ENCODE assay signal across 8 cellular contexts in genomic region chr1:9823943-9824701, GRCh38. TPM values are rescaled to one million over a fixed set of nuclear protein-coding genes. Genes with fewer than 3 reads are reported as not detected.
DNase-seq lines count a peak whose midpoint lies in the region; ATAC-seq and TF ChIP-seq lines count a peak whose summit lies in the region.

CLSTN1 (minus strand) TSS chr1:9823965; CDS start chr1:9823733, 232 bp downstream.

- CTCF ChIA-PET in AG04449 (lab: Yijun Ruan, JAX): no interaction called here

- H3F3A ChIP-seq in OCI-LY1 (ENCODE audit: insufficient read depth, low read length): 0 out of 2 replicates have a peak, but pooled peaks cover 9% of the 10 kb centered on the region

- no peaks in the 10 kb centered on the region for H3K9me2 ChIP-seq in OCI-LY1 (ENCODE audit: low read depth, low read length)

- no peaks in the 10 kb centered on the region for H3K27me3 ChIP-seq in OCI-LY1 (ENCODE audit: insufficient read depth, low read length)
- H3K27me3 ChIP-seq in mononuclear cell (ENCODE audit: insufficient read depth, low read length): no peaks in the 10 kb centered on the region

- no peak for TF ChIP-seq CTCF in AG04449 (IDR thresholded peaks at IDR 0.05; ENCODE audit: insufficient read depth, low read length, missing control alignments)
- no peak for TF ChIP-seq CTCF in OCI-LY1 (IDR thresholded peaks at IDR 0.05; ENCODE audit: low read length)
- no peak for TF ChIP-seq CTCF in epithelial cell of esophagus (IDR thresholded peaks at IDR 0.05; ENCODE audit: insufficient read depth, low read depth, low read length, missing control alignments)

- H3K9ac ChIP-seq in OCI-LY1 (ENCODE audit: low read length): peak within 1 kb of the TSS; percentile 98

- POLR2A ChIA-PET in AG04449 (lab: Yijun Ruan, JAX): no interaction called here

- peaks cover 43% of the 10 kb centered on the region for H3K79me2 ChIP-seq in OCI-LY1 (ENCODE audit: insufficient read depth, low read length)

- peaks cover 18% of the 10 kb centered on the region for H3K36me3 ChIP-seq in OCI-LY1 (ENCODE audit: insufficient read depth, low read length)

- peak within 1 kb of the TSS; percentile 93 for H3K4me3 ChIP-seq in AG04449 (ENCODE audit: low read depth, low read length)
- peak within 1 kb of the TSS; percentile 99 for H3K4me3 ChIP-seq in OCI-LY1 (ENCODE audit: low read depth, low read length, poor library complexity, severe bottlenecking)
- peak within 1 kb of the TSS; percentile 82 for H3K4me3 ChIP-seq in epithelial cell of esophagus (ENCODE audit: low read length)
- peak within 1 kb of the TSS; percentile 66 for H3K4me3 ChIP-seq in mononuclear cell (ENCODE audit: low read length)

- peak; percentile 43 for ATAC-seq in GM19043 (IDR thresholded peaks at IDR 0.05; ENCODE audit: low read depth, unreplicated experiment)

- peak within 1 kb of the TSS; percentile 85 for H3K4me2 ChIP-seq in OCI-LY1 (ENCODE audit: low read length)

- no peak for DNase-seq in AG04449 (ENCODE audit: low read depth, low spot score)
- peak; percentile 90 for DNase-seq in HK-2 (ENCODE audit: unreplicated experiment)
- DNase-seq in activated T-cell treated with anti-CD3 and anti-CD28 coated beads for 24 hours (ENCODE audit: low read depth): peak; percentile 86
- DNase-seq in epithelial cell of esophagus (ENCODE audit: low read depth): peak; percentile 92
- peak; percentile 82 to 86 for DNase-seq in stimulated activated CD8-positive, alpha-beta memory T cell treated with anti-CD3 and anti-CD28 coated beads, Interleukin-2, amount 100 ng/mL, for 1 hour (ENCODE audit: low read depth in 2 of 2)

- no peaks in the 10 kb centered on the region for H4K20me1 ChIP-seq in OCI-LY1 (ENCODE audit: insufficient read depth, low read length)

- H3K27ac ChIP-seq in OCI-LY1 (ENCODE audit: low read depth, low read length, poor library complexity, severe bottlenecking): peak within 1 kb of the TSS; percentile 75

- no peak within 1 kb of the TSS for H2AFZ ChIP-seq in OCI-LY1 (ENCODE audit: low read length)

- H3K9me3 ChIP-seq in OCI-LY1 (ENCODE audit: low read length) (no peaks in the 10 kb centered on the region), mononuclear cell (ENCODE audit: low read depth, low read length) (no peaks in the 10 kb centered on the region)

- peaks cover 54% of the 10 kb centered on the region for H3K4me1 ChIP-seq in OCI-LY1 (ENCODE audit: insufficient read depth, low read length, severe bottlenecking)
- H3K4me1 ChIP-seq in mononuclear cell (ENCODE audit: insufficient read depth, low read length): peaks cover 47% of the 10 kb centered on the region

RNA-seq across cellular contexts. Expression of gene CLSTN1, which starts in this region (rescaled TPM):
- 42.9 TPM for total RNA-seq in mononuclear cell
